18 cellular contexts compared by ENCODE assay signal in genomic region chr2:65329551-65329950, GRCh38.
A peak's percentile ranks its signal among the peaks of the same experiment; 100 is the strongest.
DNase-seq lines count a peak whose midpoint lies in the region; TF ChIP-seq lines count a peak whose summit lies in the region.
"Had no signal": no experiment of that assay in that cellular context is flagged by ENCODE, and none has a peak within 500 bp of the region (broad histone marks: within the 10 kb centered on the region; RNA-seq: fewer than 3 reads in every experiment).

No MANE protein-coding gene starts in this region.

- DNase-seq in NCI-H2107 treated with DMSO at 0.1 percent for 48 hours (lab: John Stamatoyannopoulos, UW; ENCODE audit: unreplicated experiment) (peak; percentile 11), NCI-H2107 (lab: John Stamatoyannopoulos, UW) (no peak), NCI-H2227 (lab: John Stamatoyannopoulos, UW; ENCODE audit: unreplicated experiment) (peak; percentile 80), SK-N-DZ (ENCODE audit: low spot score) (peak; percentile 46), trophoblast cell (no peak), thyroid gland (no peak), GM10248 (ENCODE audit: extremely low spot score) (no peak), cerebellar cortex (ENCODE audit: low spot score) (no peak)
- DNase-seq: activated CD4-positive, alpha-beta T cell treated with anti-CD3 and anti-CD28 coated beads for 4 hours; activated naive CD8-positive, alpha-beta T cell treated with anti-CD3 and anti-CD28 coated beads, Interleukin-2, amount 50 U/mL, for 24 hours; BE2C; brain microvascular endothelial cell; colonic mucosa; foreskin melanocyte; H7; naive thymus-derived CD8-positive, alpha-beta T cell; stomach had no signal

- CTCF ChIA-PET in GM10248 (lab: Yijun Ruan, JAX): interaction anchor here (1.0 to 1.7 kb wide), 3 partner anchors 11 to 23 kb away, joined by 3 to 4 read pairs (median 4); no protein-coding TSS in a partner anchor

- H3K14ac ChIP-seq in trophoblast cell (ENCODE audit: low read length): no peak overlapping the region

- H4K12ac ChIP-seq in trophoblast cell (ENCODE audit: low read depth, low read length): no peak overlapping the region

- H3K4me3 ChIP-seq in trophoblast cell (ENCODE audit: low read depth, low read length): no peak overlapping the region
- H3K4me3 ChIP-seq in thyroid gland (replicated peaks in 1 of 3): no peak overlapping the region
- H3K4me3 ChIP-seq: colonic mucosa, stomach had no signal

- peaks cover 2% of the 10 kb centered on the region for H3K79me1 ChIP-seq in trophoblast cell (ENCODE audit: low read length)

- peak overlapping the region; percentile 5 for H3K4me2 ChIP-seq in trophoblast cell (ENCODE audit: low read length)

- TF ChIP-seq CTCF in thyroid gland (IDR thresholded peaks at IDR 0.05) (no peak), GM10248 (IDR thresholded peaks at IDR 0.05; ENCODE audit: control extremely low read depth, extremely low read depth, low read depth, missing control alignments) (no peak)

- no peak overlapping the region for H4K8ac ChIP-seq in trophoblast cell (ENCODE audit: low read depth, low read length)

- H3K36me3 ChIP-seq in trophoblast cell (ENCODE audit: control insufficient read depth in 1 of 2, insufficient read depth in 2 of 2, low read length in 2 of 2) (peaks cover 0 to 3% of the 10 kb centered on the region in 2 experiments), thyroid gland (peaks cover 0 to 9% of the 10 kb centered on the region in 2 donors)
- H3K36me3 ChIP-seq: BE2C had no signal

- intact Hi-C loops in thyroid gland (cut with DNase I): no loop called here

- WGBS in trophoblast cell (ENCODE audit: extremely low coverage, insufficient coverage, insufficient read length): no CpG with 5 or more reads among the region's 6 CpGs
- 77 to 85% methylated on average over 6 of the region's 6 CpGs for WGBS in thyroid gland, 2 donors

- no peak for TF ChIP-seq POLR2A in thyroid gland (IDR thresholded peaks at IDR 0.05)

- no peak overlapping the region for H4K91ac ChIP-seq in trophoblast cell (ENCODE audit: low read depth, low read length)

- H2BK5ac ChIP-seq in trophoblast cell (ENCODE audit: low read depth, low read length, poor library complexity): no peak overlapping the region

- H2BK120ac ChIP-seq in trophoblast cell (ENCODE audit: insufficient read depth, low read length, poor library complexity): no peak overlapping the region

- H3K4me1 ChIP-seq in trophoblast cell (ENCODE audit: control insufficient read depth in 1 of 2, insufficient read depth in 2 of 2, low read length in 2 of 2) (peaks cover 9 to 15% of the 10 kb centered on the region in 2 experiments), thyroid gland (peaks cover 14 to 17% of the 10 kb centered on the region in 2 donors)
- H3K4me1 ChIP-seq: colonic mucosa, stomach had no signal

- no peak overlapping the region for H3K9ac ChIP-seq in trophoblast cell (ENCODE audit: low read length)

- POLR2A ChIA-PET in GM10248 (lab: Yijun Ruan, JAX): no interaction called here

- no peak overlapping the region for H3K4ac ChIP-seq in trophoblast cell (ENCODE audit: low read depth, low read length)

- H3K9me3 ChIP-seq in trophoblast cell (ENCODE audit: insufficient read depth, low read depth, low read length): no peaks in the 10 kb centered on the region
- H3K9me3 ChIP-seq in thyroid gland: no peaks in the 10 kb centered on the region
- H3K9me3 ChIP-seq: BE2C, colonic mucosa, stomach had no signal

- no peak overlapping the region for H2AK5ac ChIP-seq in trophoblast cell (ENCODE audit: low read length)

- H2BK12ac ChIP-seq in trophoblast cell (ENCODE audit: low read length): no peak overlapping the region

- no peak overlapping the region for H3K23ac ChIP-seq in trophoblast cell (ENCODE audit: low read length)

- H3K79me2 ChIP-seq in trophoblast cell (ENCODE audit: control insufficient read depth, insufficient read depth, low read length, poor library complexity): no peaks in the 10 kb centered on the region

- no peak overlapping the region for H3K18ac ChIP-seq in trophoblast cell (ENCODE audit: low read length)

- no peak overlapping the region for H3K27ac ChIP-seq in trophoblast cell (ENCODE audit: low read depth, low read length)
- H3K27ac ChIP-seq in thyroid gland: no peak overlapping the region
- H3K27ac ChIP-seq: brain microvascular endothelial cell, colonic mucosa, epithelial cell of prostate, stomach had no signal

- no peak overlapping the region for H2AFZ ChIP-seq in trophoblast cell (ENCODE audit: insufficient read depth, low read length, poor library complexity)

- no peaks in the 10 kb centered on the region for H3K27me3 ChIP-seq in trophoblast cell (ENCODE audit: insufficient read depth, low read length)
- H3K27me3 ChIP-seq in thyroid gland: no peaks in the 10 kb centered on the region
- H3K27me3 ChIP-seq: BE2C, brain microvascular endothelial cell, colonic mucosa, stomach had no signal

Comparison
In these comparisons a context has a peak if more than half of its experiments do, and no peak if none do; other contexts are left out.
1. DNase-seq: peak in NCI-H2107 treated with DMSO at 0.1 percent for 48 hours (single experiment), NCI-H2227 (single experiment) and SK-N-DZ (single experiment); none in NCI-H2107 (single experiment), trophoblast cell (0 of 2), thyroid gland (0 of 2), GM10248 (single experiment) and cerebellar cortex (single experiment).